In genomic region chr5:111854196-111854595, GRCh38 we compare ENCODE assay signal across 16 cellular contexts.
A peak's percentile ranks its signal among the peaks of the same experiment; 100 is the strongest.
DNase-seq lines count a peak whose midpoint lies in the region; ATAC-seq and TF ChIP-seq lines count a peak whose summit lies in the region.
"Had no signal": no experiment of that assay in that cellular context is flagged by ENCODE, and none has a peak within 500 bp of the region (broad histone marks: within the 10 kb centered on the region; RNA-seq: fewer than 3 reads in every experiment).

No MANE protein-coding gene starts in this region.

- H3K27me3 ChIP-seq in BLaER1 treated with 17β-estradiol and CSF1 and Interleukin-3, amounts not matched to agents 10 nM and 100 nM, result no peaks in the 10 kb centered on the region
- H3K27me3 ChIP-seq: body of pancreas had no signal

- no peaks in the 10 kb centered on the region for H4K20me1 ChIP-seq in BLaER1 treated with 17β-estradiol and CSF1 and Interleukin-3, amounts not matched to agents 10 nM and 100 nM

- CTCF ChIA-PET in WTC11 (lab: Charles Lee), result no interaction called here

- DNase-seq in WTC11 (ENCODE audit: low spot score) (no peak), NCI-H2029 (lab: John Stamatoyannopoulos, UW) (no peak), GF-D8 (lab: John Stamatoyannopoulos, UW) (no peak), NCI-H1105 (lab: John Stamatoyannopoulos, UW) (no peak)
- DNase-seq: body of pancreas, Calu3, H7, natural killer cell, NCI-H1092 had no signal

- H3K4me1 Mint-ChIP-seq in WTC11, result peaks cover 16% of the 10 kb centered on the region

- no peak overlapping the region for H3K4me3 ChIP-seq in BLaER1 treated with 17β-estradiol and CSF1 and Interleukin-3, amounts not matched to agents 10 nM and 100 nM
- H3K4me3 ChIP-seq: body of pancreas, lung, SK-N-MC had no signal

- TF ChIP-seq CTCF in WTC11 (IDR thresholded peaks at IDR 0.05), result no peak

- ATAC-seq in GM19372 (IDR thresholded peaks at IDR 0.05; ENCODE audit: low read depth, unreplicated experiment) (peak; percentile 20), HG02885 (IDR thresholded peaks at IDR 0.05; ENCODE audit: poor library complexity, unreplicated experiment) (peak; percentile 27), WTC11 (peak; percentile 36), GM19467 (IDR thresholded peaks at IDR 0.05; ENCODE audit: unreplicated experiment) (no peak)
- ATAC-seq: body of pancreas, HepG2 had no signal

- H3K9me3 Mint-ChIP-seq in WTC11, result no peaks in the 10 kb centered on the region
- H3K9me3 Mint-ChIP-seq: natural killer cell had no signal

- peak overlapping the region in 10 of 11 experiments; percentile 16 to 78 (median 60); a peak in 20 of 22 replicates for H3K4me2 ChIP-seq in BLaER1 treated with 17β-estradiol and CSF1 and Interleukin-3, amounts not matched to agents 10 nM and 100 nM

- no peak overlapping the region for H3K4me3 Mint-ChIP-seq in WTC11
- H3K4me3 Mint-ChIP-seq: natural killer cell had no signal

- H3K9ac ChIP-seq in BLaER1 treated with 17β-estradiol and CSF1 and Interleukin-3, amounts not matched to agents 10 nM and 100 nM, result peak overlapping the region in 3 of 11 experiments; percentile 32 to 51 (median 38); a peak in 6 of 22 replicates

- H3K27ac Mint-ChIP-seq in WTC11, result no peak overlapping the region
- H3K27ac Mint-ChIP-seq: natural killer cell had no signal

- no peaks in the 10 kb centered on the region for H3K36me3 Mint-ChIP-seq in WTC11
- H3K36me3 Mint-ChIP-seq: natural killer cell had no signal

- H3K27me3 Mint-ChIP-seq in WTC11 (ENCODE audit: low read depth), result no peaks in the 10 kb centered on the region

- H3K27ac ChIP-seq in BLaER1 treated with 17β-estradiol and CSF1 and Interleukin-3, amounts not matched to agents 10 nM and 100 nM, result peak overlapping the region in 6 of 11 experiments; percentile 41 to 67 (median 54); a peak in 10 of 22 replicates
- H3K27ac ChIP-seq: body of pancreas, SK-N-MC had no signal

- H3K4me1 ChIP-seq in BLaER1 treated with 17β-estradiol and CSF1 and Interleukin-3, amounts not matched to agents 10 nM and 100 nM, result peaks cover 9 to 35% (median 23%) of the 10 kb centered on the region in 10 experiments; a peak in 18 of 20 replicates
- H3K4me1 ChIP-seq: body of pancreas had no signal

- no peaks in the 10 kb centered on the region for H3K36me3 ChIP-seq in BLaER1 treated with 17β-estradiol and CSF1 and Interleukin-3, amounts not matched to agents 10 nM and 100 nM

- no peaks in the 10 kb centered on the region; a peak in 1 of 22 replicates for H3K9me3 ChIP-seq in BLaER1 treated with 17β-estradiol and CSF1 and Interleukin-3, amounts not matched to agents 10 nM and 100 nM (replicated peaks in 1 of 11)
- H3K9me3 ChIP-seq: body of pancreas had no signal

- POLR2A ChIA-PET in WTC11 (lab: Charles Lee), result no interaction called here

TF ChIP-seq in WTC11, 78 proteins besides CTCF, POLR2A, EP300 and RAD21 (continues in another document):
- TF ChIP-seq ETV6 (CRISPR knock-in tag; IDR thresholded peaks at IDR 0.05), result no peak
- no peak for TF ChIP-seq SMAD4 (CRISPR knock-in tag; IDR thresholded peaks at IDR 0.05)
- TF ChIP-seq, protein P1, sequence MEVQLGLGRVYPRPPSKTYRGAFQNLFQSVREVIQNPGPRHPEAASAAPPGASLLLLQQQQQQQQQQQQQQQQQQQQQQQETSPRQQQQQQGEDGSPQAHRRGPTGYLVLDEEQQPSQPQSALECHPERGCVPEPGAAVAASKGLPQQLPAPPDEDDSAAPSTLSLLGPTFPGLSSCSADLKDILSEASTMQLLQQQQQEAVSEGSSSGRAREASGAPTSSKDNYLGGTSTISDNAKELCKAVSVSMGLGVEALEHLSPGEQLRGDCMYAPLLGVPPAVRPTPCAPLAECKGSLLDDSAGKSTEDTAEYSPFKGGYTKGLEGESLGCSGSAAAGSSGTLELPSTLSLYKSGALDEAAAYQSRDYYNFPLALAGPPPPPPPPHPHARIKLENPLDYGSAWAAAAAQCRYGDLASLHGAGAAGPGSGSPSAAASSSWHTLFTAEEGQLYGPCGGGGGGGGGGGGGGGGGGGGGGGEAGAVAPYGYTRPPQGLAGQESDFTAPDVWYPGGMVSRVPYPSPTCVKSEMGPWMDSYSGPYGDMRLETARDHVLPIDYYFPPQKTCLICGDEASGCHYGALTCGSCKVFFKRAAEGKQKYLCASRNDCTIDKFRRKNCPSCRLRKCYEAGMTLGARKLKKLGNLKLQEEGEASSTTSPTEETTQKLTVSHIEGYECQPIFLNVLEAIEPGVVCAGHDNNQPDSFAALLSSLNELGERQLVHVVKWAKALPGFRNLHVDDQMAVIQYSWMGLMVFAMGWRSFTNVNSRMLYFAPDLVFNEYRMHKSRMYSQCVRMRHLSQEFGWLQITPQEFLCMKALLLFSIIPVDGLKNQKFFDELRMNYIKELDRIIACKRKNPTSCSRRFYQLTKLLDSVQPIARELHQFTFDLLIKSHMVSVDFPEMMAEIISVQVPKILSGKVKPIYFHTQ (CRISPR knock-in tag; IDR thresholded peaks at IDR 0.05), result no peak
- no peak for TF ChIP-seq KAT7 (CRISPR knock-in tag; IDR thresholded peaks at IDR 0.05; ENCODE audit: borderline replicate concordance)
- TF ChIP-seq ZNF317 (CRISPR knock-in tag; IDR thresholded peaks at IDR 0.05; ENCODE audit: borderline replicate concordance, low read depth), result no peak
- TF ChIP-seq JAZF1 (CRISPR knock-in tag; IDR thresholded peaks at IDR 0.05), result no peak
- TF ChIP-seq, protein P2, sequence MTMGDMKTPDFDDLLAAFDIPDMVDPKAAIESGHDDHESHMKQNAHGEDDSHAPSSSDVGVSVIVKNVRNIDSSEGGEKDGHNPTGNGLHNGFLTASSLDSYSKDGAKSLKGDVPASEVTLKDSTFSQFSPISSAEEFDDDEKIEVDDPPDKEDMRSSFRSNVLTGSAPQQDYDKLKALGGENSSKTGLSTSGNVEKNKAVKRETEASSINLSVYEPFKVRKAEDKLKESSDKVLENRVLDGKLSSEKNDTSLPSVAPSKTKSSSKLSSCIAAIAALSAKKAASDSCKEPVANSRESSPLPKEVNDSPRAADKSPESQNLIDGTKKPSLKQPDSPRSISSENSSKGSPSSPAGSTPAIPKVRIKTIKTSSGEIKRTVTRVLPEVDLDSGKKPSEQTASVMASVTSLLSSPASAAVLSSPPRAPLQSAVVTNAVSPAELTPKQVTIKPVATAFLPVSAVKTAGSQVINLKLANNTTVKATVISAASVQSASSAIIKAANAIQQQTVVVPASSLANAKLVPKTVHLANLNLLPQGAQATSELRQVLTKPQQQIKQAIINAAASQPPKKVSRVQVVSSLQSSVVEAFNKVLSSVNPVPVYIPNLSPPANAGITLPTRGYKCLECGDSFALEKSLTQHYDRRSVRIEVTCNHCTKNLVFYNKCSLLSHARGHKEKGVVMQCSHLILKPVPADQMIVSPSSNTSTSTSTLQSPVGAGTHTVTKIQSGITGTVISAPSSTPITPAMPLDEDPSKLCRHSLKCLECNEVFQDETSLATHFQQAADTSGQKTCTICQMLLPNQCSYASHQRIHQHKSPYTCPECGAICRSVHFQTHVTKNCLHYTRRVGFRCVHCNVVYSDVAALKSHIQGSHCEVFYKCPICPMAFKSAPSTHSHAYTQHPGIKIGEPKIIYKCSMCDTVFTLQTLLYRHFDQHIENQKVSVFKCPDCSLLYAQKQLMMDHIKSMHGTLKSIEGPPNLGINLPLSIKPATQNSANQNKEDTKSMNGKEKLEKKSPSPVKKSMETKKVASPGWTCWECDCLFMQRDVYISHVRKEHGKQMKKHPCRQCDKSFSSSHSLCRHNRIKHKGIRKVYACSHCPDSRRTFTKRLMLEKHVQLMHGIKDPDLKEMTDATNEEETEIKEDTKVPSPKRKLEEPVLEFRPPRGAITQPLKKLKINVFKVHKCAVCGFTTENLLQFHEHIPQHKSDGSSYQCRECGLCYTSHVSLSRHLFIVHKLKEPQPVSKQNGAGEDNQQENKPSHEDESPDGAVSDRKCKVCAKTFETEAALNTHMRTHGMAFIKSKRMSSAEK (CRISPR knock-in tag; IDR thresholded peaks at IDR 0.05; ENCODE audit: borderline replicate concordance), result no peak
- no peak for TF ChIP-seq TEAD4 (CRISPR knock-in tag; IDR thresholded peaks at IDR 0.05)
- TF ChIP-seq GABPB1 (CRISPR knock-in tag; IDR thresholded peaks at IDR 0.05), result no peak
- no peak for TF ChIP-seq IRF1 (CRISPR knock-in tag; IDR thresholded peaks at IDR 0.05)
- TF ChIP-seq ZBTB21 (CRISPR knock-in tag; IDR thresholded peaks at IDR 0.05; ENCODE audit: borderline replicate concordance), result no peak
- TF ChIP-seq ZNF423 (CRISPR knock-in tag; IDR thresholded peaks at IDR 0.05), result no peak
- TF ChIP-seq ATF1 (CRISPR knock-in tag; IDR thresholded peaks at IDR 0.05), result no peak
- TF ChIP-seq, protein P3, sequence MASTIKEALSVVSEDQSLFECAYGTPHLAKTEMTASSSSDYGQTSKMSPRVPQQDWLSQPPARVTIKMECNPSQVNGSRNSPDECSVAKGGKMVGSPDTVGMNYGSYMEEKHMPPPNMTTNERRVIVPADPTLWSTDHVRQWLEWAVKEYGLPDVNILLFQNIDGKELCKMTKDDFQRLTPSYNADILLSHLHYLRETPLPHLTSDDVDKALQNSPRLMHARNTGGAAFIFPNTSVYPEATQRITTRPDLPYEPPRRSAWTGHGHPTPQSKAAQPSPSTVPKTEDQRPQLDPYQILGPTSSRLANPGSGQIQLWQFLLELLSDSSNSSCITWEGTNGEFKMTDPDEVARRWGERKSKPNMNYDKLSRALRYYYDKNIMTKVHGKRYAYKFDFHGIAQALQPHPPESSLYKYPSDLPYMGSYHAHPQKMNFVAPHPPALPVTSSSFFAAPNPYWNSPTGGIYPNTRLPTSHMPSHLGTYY (CRISPR knock-in tag; IDR thresholded peaks at IDR 0.05), result no peak
- TF ChIP-seq, protein P4, sequence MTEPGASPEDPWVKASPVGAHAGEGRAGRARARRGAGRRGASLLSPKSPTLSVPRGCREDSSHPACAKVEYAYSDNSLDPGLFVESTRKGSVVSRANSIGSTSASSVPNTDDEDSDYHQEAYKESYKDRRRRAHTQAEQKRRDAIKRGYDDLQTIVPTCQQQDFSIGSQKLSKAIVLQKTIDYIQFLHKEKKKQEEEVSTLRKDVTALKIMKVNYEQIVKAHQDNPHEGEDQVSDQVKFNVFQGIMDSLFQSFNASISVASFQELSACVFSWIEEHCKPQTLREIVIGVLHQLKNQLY (CRISPR knock-in tag; IDR thresholded peaks at IDR 0.05), result no peak
